ENCODE assay signal across 8 cellular contexts in the genomic region with DNA sequence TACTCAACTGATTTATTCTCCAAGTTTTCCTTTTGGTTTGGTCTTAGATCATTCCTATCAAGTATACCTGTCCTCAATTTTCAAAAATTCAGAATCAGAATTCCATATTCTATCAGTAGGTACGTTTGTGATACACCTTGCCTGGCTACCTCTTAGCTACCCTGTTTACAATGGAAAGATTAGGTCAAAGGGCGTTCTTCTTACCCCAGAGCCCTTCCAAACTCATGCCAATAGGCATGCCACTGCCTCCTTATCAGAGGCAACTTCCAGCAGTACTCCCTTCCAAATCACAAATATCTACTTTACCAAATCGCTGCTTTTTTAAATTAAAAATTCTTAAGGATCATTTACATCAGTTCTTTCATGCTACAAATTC. TPM values are rescaled to one million over a fixed set of nuclear protein-coding genes. Genes with fewer than 3 reads are reported as not detected.
DNase-seq lines count a peak whose midpoint lies in the region; ATAC-seq, FAIRE-seq and TF ChIP-seq lines count a peak whose summit lies in the region.

No MANE protein-coding gene starts in this region.

- no peaks in the 10 kb centered on the region for H3K27me3 Mint-ChIP-seq in Calu3 (ENCODE audit: unreplicated experiment)

- H3K27ac Mint-ChIP-seq in Calu3 (ENCODE audit: unreplicated experiment): peak overlapping the region; percentile 97

- no peak overlapping the region for H2AFZ ChIP-seq in PC-9

- peaks cover 35% of the 10 kb centered on the region for H3K4me1 Mint-ChIP-seq in Calu3 (ENCODE audit: low read depth, unreplicated experiment)

- H3K9me3 ChIP-seq in PC-9 (ENCODE audit: insufficient read depth, low read depth) (no peaks in the 10 kb centered on the region), esophagus muscularis mucosa (no peaks in the 10 kb centered on the region), pancreas (no peaks in the 10 kb centered on the region)

- CTCF ChIA-PET in Calu3 (lab: Charles Lee): no interaction called here
- CTCF ChIA-PET in PC-9 (lab: Charles Lee): no interaction called here

- POLR2A ChIA-PET in PC-9 (lab: Charles Lee; ENCODE audit: unreplicated experiment): interaction anchor here (0.7 kb wide), 1 partner anchor 541 kb away, joined by 7 read pairs; no protein-coding TSS in a partner anchor

- H3K4me3 Mint-ChIP-seq in Calu3 (ENCODE audit: low read depth, unreplicated experiment): peak overlapping the region; percentile 88

- H3K36me3 ChIP-seq in PC-9 (ENCODE audit: low read depth) (peaks cover 28% of the 10 kb centered on the region), esophagus muscularis mucosa (peaks cover 10 to 38% (median 30%) of the 10 kb centered on the region in 4 donors), pancreas (peaks cover 0 to 23% (median 4%) of the 10 kb centered on the region in 3 donors)

- H4K20me1 ChIP-seq in PC-9 (ENCODE audit: insufficient read depth): peaks cover 17% of the 10 kb centered on the region

- ATAC-seq in pancreas (no peak), GM21717 (IDR thresholded peaks at IDR 0.05; ENCODE audit: unreplicated experiment) (no peak), GM21526 (IDR thresholded peaks at IDR 0.05; ENCODE audit: low FRiP score, unreplicated experiment) (no peak), GM21723 (IDR thresholded peaks at IDR 0.05; ENCODE audit: unreplicated experiment) (no peak), GM19397 (IDR thresholded peaks at IDR 0.05; ENCODE audit: unreplicated experiment) (no peak)

- TF ChIP-seq CTCF in Calu3 (IDR thresholded peaks at IDR 0.05; ENCODE audit: unreplicated experiment) (no peak), PC-9 (conservative IDR thresholded peaks at IDR 0.05) (no peak), esophagus muscularis mucosa (IDR thresholded peaks at IDR 0.05) (no peak), pancreas (IDR thresholded peaks at IDR 0.05) (no peak)

- peak overlapping the region; percentile 81 for H3K4me3 ChIP-seq in PC-9
- peak overlapping the region; percentile 74 to 91 (median 84) for H3K4me3 ChIP-seq in esophagus muscularis mucosa
- H3K4me3 ChIP-seq in pancreas: peak overlapping the region; percentile 71 to 86 (median 76)

- 32% methylated on average over 3 of the region's 3 CpGs for WGBS in esophagus muscularis mucosa
- 8 to 15% methylated on average over 3 of the region's 3 CpGs for WGBS in pancreas, 2 donors

- H3K27me3 ChIP-seq in PC-9 (ENCODE audit: insufficient read depth, low read depth): no peaks in the 10 kb centered on the region
- no peaks in the 10 kb centered on the region for H3K27me3 ChIP-seq in esophagus muscularis mucosa
- H3K27me3 ChIP-seq in pancreas: no peaks in the 10 kb centered on the region

- H3F3A ChIP-seq in PC-9 (ENCODE audit: insufficient read depth, low read depth): peaks cover 23% of the 10 kb centered on the region; the same call in 1 of the 2 replicates

- peaks cover 53% of the 10 kb centered on the region for H3K79me2 ChIP-seq in PC-9 (ENCODE audit: low read depth)

- no peak overlapping the region for H3K27ac ChIP-seq in PC-9
- H3K27ac ChIP-seq in esophagus muscularis mucosa (replicated peaks in 1 of 4): peak overlapping the region; percentile 90 to 96 (median 95)
- peak overlapping the region in 1 of 4 donors; percentile 95 for H3K27ac ChIP-seq in pancreas

- FAIRE-seq in pancreas (lab: Jason Lieb, UNC): no peak

- TF ChIP-seq EP300 in esophagus muscularis mucosa (IDR thresholded peaks at IDR 0.05): no peak

- no peaks in the 10 kb centered on the region for H3K9me3 Mint-ChIP-seq in Calu3 (ENCODE audit: low read depth, unreplicated experiment)

- no peaks in the 10 kb centered on the region for H3K9me2 ChIP-seq in PC-9 (ENCODE audit: insufficient read depth)

- H3K4me2 ChIP-seq in PC-9: peak overlapping the region; percentile 84

- no peak for TF ChIP-seq POLR2A in esophagus muscularis mucosa (IDR thresholded peaks at IDR 0.05; ENCODE audit: low read depth)

- no peak for DNase-seq in Calu3
- no peak for DNase-seq in PC-9
- DNase-seq in esophagus muscularis mucosa (ENCODE audit: extremely low spot score): no peak
- DNase-seq in pancreas: no peak

- peaks cover 25% of the 10 kb centered on the region for H3K4me1 ChIP-seq in PC-9 (replicated peaks; ENCODE audit: insufficient read depth)
- peaks cover 18 to 47% (median 43%) of the 10 kb centered on the region in 4 donors for H3K4me1 ChIP-seq in esophagus muscularis mucosa
- H3K4me1 ChIP-seq in pancreas: peaks cover 7 to 11% (median 8%) of the 10 kb centered on the region in 3 donors

- peaks cover 46% of the 10 kb centered on the region for H3K36me3 Mint-ChIP-seq in Calu3 (ENCODE audit: insufficient read depth, unreplicated experiment)

- BruUV-seq in Calu3 (replicated peaks; lab: Mats Ljungman, UMichigan): TSS peak; percentile 57
- BruUV-seq in PC-9 (replicated peaks; lab: Mats Ljungman, UMichigan): TSS peak; percentile 46

- intact Hi-C loops in Calu3 (cut with micrococcal nuclease; ENCODE audit: unreplicated experiment) (loop anchor here (5.0 kb wide), 2 partner anchors 50 to 90 kb away; a partner anchor contains a TSS), PC-9 (cut with micrococcal nuclease; ENCODE audit: unreplicated experiment) (loop anchor here (1.0 to 5.0 kb wide), 4 partner anchors 51 to 480 kb away; no protein-coding TSS in a partner anchor), esophagus muscularis mucosa (cut with DNase I) (loop anchor here (5.0 to 10.0 kb wide), 5 partner anchors 50 to 137 kb away; a partner anchor contains a TSS), pancreas (cut with DNase I) (no loop called here)

RNA-seq across cellular contexts. Expression of a gene that starts 1.0 kb away (rescaled TPM):
- total RNA-seq in Calu3 (2022): 56.9 and 59.8 TPM in 2 replicates
- total RNA-seq in PC-9 (2021): 33.5 and 55.0 TPM in 2 replicates
- 10 to 100 TPM; 12.5 to 18.5 (median 16.1) TPM for total RNA-seq in esophagus muscularis mucosa
- total RNA-seq in pancreas: 10 to 100 TPM in 2 of 6 donors, 1 to 10 TPM in 4; 6.5 to 12.9 (median 8.1) TPM
- 1 to 10 TPM; 4.5 to 6.8 TPM for polyA plus RNA-seq in pancreas

RNA-seq across cellular contexts. Expression of a gene that starts 45.8 kb away (rescaled TPM):
- not detected in 2 replicates for total RNA-seq in Calu3 (2022)
- not detected in 2 replicates for total RNA-seq in PC-9 (2021)
- not detected for total RNA-seq in esophagus muscularis mucosa
- total RNA-seq in pancreas: not detected
- not detected for polyA plus RNA-seq in pancreas

RNA-seq across cellular contexts. Expression of a gene that starts 52.2 kb away (rescaled TPM):
- total RNA-seq in Calu3 (2022) (58.6 and 60.7 TPM in 2 replicates), PC-9 (2021) (40.4 and 49.7 TPM in 2 replicates), esophagus muscularis mucosa (10 to 100 TPM; 32.5 to 40.0 (median 33.3) TPM), pancreas (10 to 100 TPM; 32.8 to 39.7 (median 35.8) TPM)
- polyA plus RNA-seq in pancreas: 10 to 100 TPM; 12.4 to 23.5 TPM

Comparison
In these comparisons a context has a peak if more than half of its experiments do, and no peak if none do; other contexts are left out.
1. intact Hi-C loops: an anchor here in Calu3 (5.0 kb wide), PC-9 (1.0 to 5.0 kb wide) and esophagus muscularis mucosa (5.0 to 10.0 kb wide); none called in pancreas.